ENCODE assay signal across 1 cellular context in genomic region chr2:20247084-20247483, GRCh38.
TF ChIP-seq lines count a peak whose summit lies in the region.

No MANE protein-coding gene starts in this region.

TF ChIP-seq in GM23338, 12 proteins besides CTCF, POLR2A, EP300 and RAD21 (continued from another document):
- TF ChIP-seq, protein P1, sequence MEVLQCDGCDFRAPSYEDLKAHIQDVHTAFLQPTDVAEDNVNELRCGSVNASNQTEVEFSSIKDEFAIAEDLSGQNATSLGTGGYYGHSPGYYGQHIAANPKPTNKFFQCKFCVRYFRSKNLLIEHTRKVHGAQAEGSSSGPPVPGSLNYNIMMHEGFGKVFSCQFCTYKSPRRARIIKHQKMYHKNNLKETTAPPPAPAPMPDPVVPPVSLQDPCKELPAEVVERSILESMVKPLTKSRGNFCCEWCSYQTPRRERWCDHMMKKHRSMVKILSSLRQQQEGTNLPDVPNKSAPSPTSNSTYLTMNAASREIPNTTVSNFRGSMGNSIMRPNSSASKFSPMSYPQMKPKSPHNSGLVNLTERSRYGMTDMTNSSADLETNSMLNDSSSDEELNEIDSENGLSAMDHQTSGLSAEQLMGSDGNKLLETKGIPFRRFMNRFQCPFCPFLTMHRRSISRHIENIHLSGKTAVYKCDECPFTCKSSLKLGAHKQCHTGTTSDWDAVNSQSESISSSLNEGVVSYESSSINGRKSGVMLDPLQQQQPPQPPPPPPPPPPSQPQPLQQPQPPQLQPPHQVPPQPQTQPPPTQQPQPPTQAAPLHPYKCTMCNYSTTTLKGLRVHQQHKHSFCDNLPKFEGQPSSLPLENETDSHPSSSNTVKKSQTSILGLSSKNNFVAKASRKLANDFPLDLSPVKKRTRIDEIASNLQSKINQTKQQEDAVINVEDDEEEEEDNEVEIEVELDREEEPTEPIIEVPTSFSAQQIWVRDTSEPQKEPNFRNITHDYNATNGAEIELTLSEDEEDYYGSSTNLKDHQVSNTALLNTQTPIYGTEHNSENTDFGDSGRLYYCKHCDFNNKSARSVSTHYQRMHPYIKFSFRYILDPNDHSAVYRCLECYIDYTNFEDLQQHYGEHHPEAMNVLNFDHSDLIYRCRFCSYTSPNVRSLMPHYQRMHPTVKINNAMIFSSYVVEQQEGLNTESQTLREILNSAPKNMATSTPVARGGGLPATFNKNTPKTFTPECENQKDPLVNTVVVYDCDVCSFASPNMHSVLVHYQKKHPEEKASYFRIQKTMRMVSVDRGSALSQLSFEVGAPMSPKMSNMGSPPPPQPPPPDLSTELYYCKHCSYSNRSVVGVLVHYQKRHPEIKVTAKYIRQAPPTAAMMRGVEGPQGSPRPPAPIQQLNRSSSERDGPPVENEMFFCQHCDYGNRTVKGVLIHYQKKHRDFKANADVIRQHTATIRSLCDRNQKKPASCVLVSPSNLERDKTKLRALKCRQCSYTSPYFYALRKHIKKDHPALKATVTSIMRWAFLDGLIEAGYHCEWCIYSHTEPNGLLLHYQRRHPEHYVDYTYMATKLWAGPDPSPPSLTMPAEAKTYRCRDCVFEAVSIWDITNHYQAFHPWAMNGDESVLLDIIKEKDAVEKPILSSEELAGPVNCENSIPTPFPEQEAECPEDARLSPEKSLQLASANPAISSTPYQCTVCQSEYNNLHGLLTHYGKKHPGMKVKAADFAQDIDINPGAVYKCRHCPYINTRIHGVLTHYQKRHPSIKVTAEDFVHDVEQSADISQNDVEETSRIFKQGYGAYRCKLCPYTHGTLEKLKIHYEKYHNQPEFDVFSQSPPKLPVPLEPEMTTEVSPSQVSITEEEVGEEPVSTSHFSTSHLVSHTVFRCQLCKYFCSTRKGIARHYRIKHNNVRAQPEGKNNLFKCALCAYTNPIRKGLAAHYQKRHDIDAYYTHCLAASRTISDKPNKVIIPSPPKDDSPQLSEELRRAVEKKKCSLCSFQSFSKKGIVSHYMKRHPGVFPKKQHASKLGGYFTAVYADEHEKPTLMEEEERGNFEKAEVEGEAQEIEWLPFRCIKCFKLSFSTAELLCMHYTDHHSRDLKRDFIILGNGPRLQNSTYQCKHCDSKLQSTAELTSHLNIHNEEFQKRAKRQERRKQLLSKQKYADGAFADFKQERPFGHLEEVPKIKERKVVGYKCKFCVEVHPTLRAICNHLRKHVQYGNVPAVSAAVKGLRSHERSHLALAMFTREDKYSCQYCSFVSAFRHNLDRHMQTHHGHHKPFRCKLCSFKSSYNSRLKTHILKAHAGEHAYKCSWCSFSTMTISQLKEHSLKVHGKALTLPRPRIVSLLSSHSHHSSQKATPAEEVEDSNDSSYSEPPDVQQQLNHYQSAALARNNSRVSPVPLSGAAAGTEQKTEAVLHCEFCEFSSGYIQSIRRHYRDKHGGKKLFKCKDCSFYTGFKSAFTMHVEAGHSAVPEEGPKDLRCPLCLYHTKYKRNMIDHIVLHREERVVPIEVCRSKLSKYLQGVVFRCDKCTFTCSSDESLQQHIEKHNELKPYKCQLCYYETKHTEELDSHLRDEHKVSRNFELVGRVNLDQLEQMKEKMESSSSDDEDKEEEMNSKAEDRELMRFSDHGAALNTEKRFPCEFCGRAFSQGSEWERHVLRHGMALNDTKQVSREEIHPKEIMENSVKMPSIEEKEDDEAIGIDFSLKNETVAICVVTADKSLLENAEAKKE (CRISPR knock-in tag; IDR thresholded peaks at IDR 0.05): no peak
